Comparison of ENCODE assay signal across 28 cellular contexts in the genomic region with DNA sequence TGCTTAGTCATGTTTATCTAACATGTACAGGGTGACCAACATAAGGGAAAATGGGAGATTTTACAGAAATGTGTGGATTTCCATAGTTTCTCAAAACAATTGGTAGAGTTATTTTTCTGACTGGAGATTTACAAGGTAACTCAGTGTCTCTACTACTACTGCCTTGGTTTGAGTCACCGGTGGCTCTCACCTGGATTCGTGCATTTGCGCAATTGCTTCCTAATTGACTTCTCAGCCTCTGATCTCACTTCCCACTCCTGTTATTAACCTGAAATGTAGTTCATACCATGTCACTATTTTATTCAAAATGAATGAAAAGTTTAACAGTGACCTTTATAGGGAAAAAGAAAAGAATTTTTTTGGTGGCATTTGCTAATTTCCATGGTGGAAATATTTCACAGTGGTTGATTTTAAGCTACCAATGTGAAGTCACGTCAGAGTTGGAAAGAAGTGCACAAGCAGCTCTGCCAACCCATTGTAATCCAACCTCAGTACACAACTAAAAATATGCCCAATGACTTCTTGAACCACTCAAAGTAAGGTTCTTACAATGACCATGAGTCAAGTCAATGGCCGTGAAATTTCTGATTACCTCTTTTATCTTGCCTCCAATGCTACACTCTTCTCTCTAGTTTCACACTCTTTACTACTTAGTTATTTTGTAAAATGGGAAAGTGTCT.
"Had no signal": no experiment of that assay in that cellular context is flagged by ENCODE, and none has a peak within 500 bp of the region (broad histone marks: within the 10 kb centered on the region; RNA-seq: fewer than 3 reads in every experiment).

No MANE protein-coding gene starts in this region.

- H3K4me1 ChIP-seq: adrenal gland, esophagus muscularis mucosa, foreskin keratinocyte, sigmoid colon, suprapubic skin, tibial artery had no signal

- H3K27ac ChIP-seq: adrenal gland, brain microvascular endothelial cell, esophagus muscularis mucosa, foreskin keratinocyte, ovary, sigmoid colon, suprapubic skin, tibial artery had no signal

- H3K4me3 Mint-ChIP-seq: activated naive CD4-positive, alpha-beta T cell treated with anti-CD3 and anti-CD28 coated beads for 36 hours; activated naive CD8-positive, alpha-beta T cell treated with anti-CD3 and anti-CD28 coated beads for 36 hours; effector memory CD8-positive, alpha-beta T cell; memory B cell; naive thymus-derived CD4-positive, alpha-beta T cell had no signal

- H3K4me1 Mint-ChIP-seq: activated naive CD8-positive, alpha-beta T cell treated with anti-CD3 and anti-CD28 coated beads for 36 hours; memory B cell; naive thymus-derived CD4-positive, alpha-beta T cell had no signal

- H3K9me3 ChIP-seq: adrenal gland, esophagus muscularis mucosa, ovary, sigmoid colon, suprapubic skin, tibial artery had no signal

- H3K9me3 Mint-ChIP-seq: activated naive CD4-positive, alpha-beta T cell treated with anti-CD3 and anti-CD28 coated beads for 36 hours; activated naive CD8-positive, alpha-beta T cell treated with anti-CD3 and anti-CD28 coated beads for 36 hours; effector memory CD8-positive, alpha-beta T cell; memory B cell had no signal

- H3K4me3 ChIP-seq: adrenal gland, esophagus muscularis mucosa, ovary, sigmoid colon, suprapubic skin, tibial artery had no signal

- H3K27ac Mint-ChIP-seq: activated naive CD4-positive, alpha-beta T cell treated with anti-CD3 and anti-CD28 coated beads for 36 hours; activated naive CD8-positive, alpha-beta T cell treated with anti-CD3 and anti-CD28 coated beads for 36 hours; effector memory CD8-positive, alpha-beta T cell; memory B cell; naive thymus-derived CD4-positive, alpha-beta T cell; progenitor cell of endocrine pancreas had no signal

- ATAC-seq: effector memory CD8-positive, alpha-beta T cell; left ventricle myocardium superior; naive thymus-derived CD4-positive, alpha-beta T cell had no signal

- H3K36me3 ChIP-seq: adrenal gland, brain microvascular endothelial cell, esophagus muscularis mucosa, ovary, sigmoid colon, suprapubic skin, tibial artery had no signal

- FAIRE-seq: islet of Langerhans, small intestine had no signal

- H3K36me3 Mint-ChIP-seq: activated naive CD8-positive, alpha-beta T cell treated with anti-CD3 and anti-CD28 coated beads for 36 hours; memory B cell; naive thymus-derived CD4-positive, alpha-beta T cell had no signal

- DNase-seq: activated CD4-positive, alpha-beta T cell treated with anti-CD3 and anti-CD28 coated beads for 4 hours; activated CD4-positive, alpha-beta T cell treated with anti-CD3 and anti-CD28 coated beads, Interleukin-2, amount 50 U/mL, for 48 hours; activated CD8-positive, alpha-beta memory T cell treated with anti-CD3 and anti-CD28 coated beads for 24 hours; activated effector memory CD4-positive, alpha-beta T cell treated with anti-CD3 and anti-CD28 coated beads, Interleukin-2, amount 50 U/mL, for 16 hours; activated naive CD4-positive, alpha-beta T cell treated with anti-CD3 and anti-CD28 coated beads for 36 hours; activated naive CD8-positive, alpha-beta T cell treated with anti-CD3 and anti-CD28 coated beads for 36 hours; adrenal gland; aorta; brain microvascular endothelial cell; cortex of kidney; effector memory CD8-positive, alpha-beta T cell; left ventricle myocardium superior; midbrain; naive thymus-derived CD4-positive, alpha-beta T cell; ovary; sigmoid colon; small intestine; stimulated activated CD4-positive, alpha-beta T cell treated with anti-CD3 and anti-CD28 coated beads, Interleukin-1b, Interleukin-23, amount 100 ng/mL, for 48 hours; stimulated activated CD4-positive, alpha-beta T cell treated with anti-CD3 and anti-CD28 coated beads, Interleukin-4, amount 100 ng/mL, for 4 hours; stimulated activated CD8-positive, alpha-beta memory T cell treated with anti-CD3 and anti-CD28 coated beads, Interleukin-4, amount 100 ng/mL, for 48 hours; stimulated activated naive CD4-positive, alpha-beta T cell; tibial artery had no signal

- H3K27me3 ChIP-seq: adrenal gland, brain microvascular endothelial cell, esophagus muscularis mucosa, foreskin keratinocyte, ovary, sigmoid colon, suprapubic skin, tibial artery had no signal
